ENCODE assay signal across 8 cellular contexts in the genomic region with DNA sequence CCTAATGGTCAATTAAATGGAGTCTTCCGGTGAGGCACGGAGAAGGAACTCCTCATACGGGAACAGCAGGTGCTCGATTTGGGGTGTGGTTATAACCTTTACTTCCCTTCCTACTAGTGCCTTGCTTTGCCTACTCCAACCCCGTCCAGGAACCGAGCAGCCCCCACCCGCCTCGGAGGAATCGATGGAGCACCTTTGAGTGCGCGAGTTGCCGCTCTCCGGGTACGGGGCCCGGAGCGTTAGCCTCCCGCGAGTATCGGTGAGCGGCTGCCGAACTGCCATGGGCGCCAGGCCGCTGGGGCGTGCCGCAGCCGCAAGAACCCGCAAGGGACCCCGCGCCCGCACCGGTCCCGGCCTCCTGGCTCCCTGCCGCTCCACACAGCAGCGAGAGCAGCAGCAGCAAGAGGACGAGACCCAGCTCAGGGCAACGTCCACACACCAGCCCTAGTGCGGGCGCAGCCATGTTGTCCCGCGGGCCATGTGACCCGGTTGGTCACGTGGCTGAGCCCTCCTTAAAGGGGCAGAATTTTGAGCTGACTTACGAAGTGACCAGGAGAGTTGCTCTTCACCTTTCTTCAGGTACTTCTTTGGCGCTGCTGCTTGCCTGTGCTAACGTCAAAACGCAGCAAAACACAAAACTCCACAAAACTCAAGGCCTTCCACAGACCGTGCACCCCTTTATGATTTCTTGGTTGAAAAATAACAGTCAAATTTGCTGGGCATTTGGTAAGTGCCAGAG. TPM values are rescaled to one million over a fixed set of nuclear protein-coding genes. Genes with fewer than 3 reads are reported as not detected.
DNase-seq lines count a peak whose midpoint lies in the region; TF ChIP-seq lines count a peak whose summit lies in the region.

A gene (minus strand): TSS at position 487 of the 739 bp plus-strand sequence. CDS start 24 bp downstream, at position 463.

- 1 to 2% methylated on average over 25 to 32 of the region's 47 CpGs for WGBS in thyroid gland, 2 donors

- H3K9me3 ChIP-seq in Loucy (ENCODE audit: insufficient read depth, low read depth, low read length) (no peaks in the 10 kb centered on the region), adipocyte (ENCODE audit: control insufficient read depth, low read length) (no peaks in the 10 kb centered on the region), cardiac muscle cell (ENCODE audit: low read depth) (no peaks in the 10 kb centered on the region), parathyroid adenoma (ENCODE audit: control insufficient read depth, low read length) (no peaks in the 10 kb centered on the region), thyroid gland (no peaks in the 10 kb centered on the region)

- no peaks in the 10 kb centered on the region for H3K36me3 ChIP-seq in H7 (replicated peaks; ENCODE audit: control insufficient read depth, insufficient read depth, low read length)
- H3K36me3 ChIP-seq in Loucy (ENCODE audit: insufficient read depth, low read length): no peaks in the 10 kb centered on the region
- no peaks in the 10 kb centered on the region for H3K36me3 ChIP-seq in adipocyte (ENCODE audit: control insufficient read depth, insufficient read depth, low read length, severe bottlenecking)
- H3K36me3 ChIP-seq in cardiac muscle cell: no peaks in the 10 kb centered on the region
- H3K36me3 ChIP-seq in parathyroid adenoma (ENCODE audit: control insufficient read depth, insufficient read depth, low read length): no peaks in the 10 kb centered on the region
- H3K36me3 ChIP-seq in thyroid gland: no peaks in the 10 kb centered on the region

- H3K27me3 ChIP-seq in H7 (ENCODE audit: control insufficient read depth, insufficient read depth, low read length) (0 out of 2 replicates have a peak, but pooled peaks cover 4% of the 10 kb centered on the region), Loucy (ENCODE audit: insufficient read depth, low read length, poor library complexity, severe bottlenecking) (no peaks in the 10 kb centered on the region), adipocyte (replicated peaks; ENCODE audit: control insufficient read depth, insufficient read depth, low read length) (no peaks in the 10 kb centered on the region), cardiac muscle cell (no peaks in the 10 kb centered on the region), parathyroid adenoma (ENCODE audit: control insufficient read depth, insufficient read depth, low read length) (no peaks in the 10 kb centered on the region), thyroid gland (no peaks in the 10 kb centered on the region)

- H3K27ac ChIP-seq in cardiac muscle cell (peak within 1 kb of the TSS; percentile 94), parathyroid adenoma (peak within 1 kb of the TSS; percentile 80), thyroid gland (peak within 1 kb of the TSS; percentile 57 to 90 (median 57))

- DNase-seq in GM04504 (ENCODE audit: low read depth) (peak; percentile 37), H7 (peak; percentile 93), SW 1271 (lab: John Stamatoyannopoulos, UW) (peak; percentile 14 to 82), adipocyte (ENCODE audit: low read depth) (peak; percentile 88), cardiac muscle cell (ENCODE audit: low read depth in 1 of 2, low spot score in 1 of 2) (peak; percentile 79 to 84), thyroid gland (peak; percentile 84 to 87)

- intact Hi-C loops in thyroid gland (cut with DNase I): loop anchor here (10.0 kb wide), 1 partner anchor 168 kb away; no protein-coding TSS in a partner anchor

- H3K9ac ChIP-seq in Loucy (ENCODE audit: low read depth, low read length, poor library complexity, severe bottlenecking): peak within 1 kb of the TSS; percentile 44
- H3K9ac ChIP-seq in adipocyte (ENCODE audit: low read length): peak within 1 kb of the TSS; percentile 87
- peak within 1 kb of the TSS; percentile 92 for H3K9ac ChIP-seq in parathyroid adenoma

- TF ChIP-seq CTCF in Loucy (conservative IDR thresholded peaks at IDR 0.05; ENCODE audit: low read length) (no peak), cardiac muscle cell (IDR thresholded peaks at IDR 0.05; ENCODE audit: low read depth, low read length) (no peak), parathyroid adenoma (IDR thresholded peaks at IDR 0.05) (no peak), thyroid gland (IDR thresholded peaks at IDR 0.05) (peak in 1 of 6 experiments; percentile 2)

- H3K79me2 ChIP-seq in Loucy (ENCODE audit: insufficient read depth, low read length): peaks cover 7% of the 10 kb centered on the region
- H3K79me2 ChIP-seq in parathyroid adenoma: peaks cover 8% of the 10 kb centered on the region

- H3K4me2 ChIP-seq in Loucy (ENCODE audit: low read depth, low read length, poor library complexity, severe bottlenecking) (peak within 1 kb of the TSS; percentile 64), parathyroid adenoma (ENCODE audit: low read length) (peak within 1 kb of the TSS; percentile 94)

- H3K4me1 ChIP-seq in Loucy (ENCODE audit: insufficient read depth, low read length, poor library complexity, severe bottlenecking) (peaks cover 10% of the 10 kb centered on the region), adipocyte (ENCODE audit: control insufficient read depth, insufficient read depth, low read length) (peaks cover 9% of the 10 kb centered on the region), cardiac muscle cell (ENCODE audit: low read depth) (no peaks in the 10 kb centered on the region), parathyroid adenoma (peaks cover 13% of the 10 kb centered on the region), thyroid gland (peaks cover 4 to 15% of the 10 kb centered on the region in 2 donors)

- TF ChIP-seq POLR2A in thyroid gland (IDR thresholded peaks at IDR 0.05): peak in 1 of 2 donors; percentile 56

- H3F3A ChIP-seq in Loucy (ENCODE audit: low read depth): no peaks in the 10 kb centered on the region

- H3K9me2 ChIP-seq in Loucy (replicated peaks; ENCODE audit: low read depth, low read length): no peaks in the 10 kb centered on the region

- H2AFZ ChIP-seq in Loucy (ENCODE audit: low read length) (peak within 1 kb of the TSS; percentile 93), parathyroid adenoma (peak within 1 kb of the TSS; percentile 98)

- peak within 1 kb of the TSS; percentile 83 for H3K4me3 ChIP-seq in H7 (ENCODE audit: insufficient read depth, low read depth, low read length)
- peak within 1 kb of the TSS; percentile 90 for H3K4me3 ChIP-seq in Loucy (ENCODE audit: low read length, poor library complexity, severe bottlenecking)
- H3K4me3 ChIP-seq in adipocyte (ENCODE audit: low read length): peak within 1 kb of the TSS; percentile 91
- H3K4me3 ChIP-seq in cardiac muscle cell: peak within 1 kb of the TSS; percentile 75
- peak within 1 kb of the TSS; percentile 93 for H3K4me3 ChIP-seq in parathyroid adenoma (ENCODE audit: low read depth, low read length)
- H3K4me3 ChIP-seq in thyroid gland (replicated peaks in 1 of 3): peak within 1 kb of the TSS; percentile 62 to 93 (median 86)

- no peaks in the 10 kb centered on the region for H4K20me1 ChIP-seq in Loucy (ENCODE audit: insufficient read depth, low read length, poor library complexity, severe bottlenecking)

RNA-seq across cellular contexts. Expression of the gene that starts here (rescaled TPM):
- 11.6 and 16.9 TPM in 2 replicates for total RNA-seq in H7 (2014; rRNA removed; shearing (Covaris generic))
- total RNA-seq in cardiac muscle cell (29.9 and 37.7 TPM in 2 replicates), thyroid gland (10 to 100 TPM; 58.8 to 98.3 (median 74.5) TPM)
- 21.8 and 23.5 TPM in 2 replicates for polyA plus RNA-seq in cardiac muscle cell

Comparison
In these comparisons a context has a peak if more than half of its experiments do, and no peak if none do; other contexts are left out.
1. Peak in every context shown above with its lines: DNase-seq, H3K4me3 ChIP-seq and H3K27ac ChIP-seq.
2. DNase-seq: peak in every context shown above with its lines; median percentile 93 in H7; 88 in adipocyte; 86 in thyroid gland; 82 in cardiac muscle cell; 48 in SW 1271; 37 in GM04504.